Comparison of ENCODE assay signal across 16 cellular contexts in genomic region chr5:147617191-147617606, GRCh38.
DNase-seq lines count a peak whose midpoint lies in the region; ATAC-seq and TF ChIP-seq lines count a peak whose summit lies in the region.
"Had no signal": no experiment of that assay in that cellular context is flagged by ENCODE, and none has a peak within 500 bp of the region (broad histone marks: within the 10 kb centered on the region; RNA-seq: fewer than 3 reads in every experiment).

No MANE protein-coding gene starts in this region.

- no peak overlapping the region for H3K27ac Mint-ChIP-seq in naive thymus-derived CD4-positive, alpha-beta T cell
- H3K27ac Mint-ChIP-seq: CD4-positive, alpha-beta memory T cell had no signal

- H3K36me3 ChIP-seq in IMR-90 (ENCODE audit: control insufficient read depth, insufficient read depth, low read length) (no peaks in the 10 kb centered on the region), fibroblast of lung (ENCODE audit: control insufficient read depth, insufficient read depth, low read length) (no peaks in the 10 kb centered on the region), PC-3 (ENCODE audit: low read depth, low read length) (no peaks in the 10 kb centered on the region)
- H3K36me3 ChIP-seq in naive thymus-derived CD4-positive, alpha-beta T cell (ENCODE audit: control insufficient read depth in 2 of 3, insufficient read depth in 3 of 3, low read length in 3 of 3), result peaks cover 0 to 1% (median 0%) of the 10 kb centered on the region in 3 experiments
- H3K36me3 ChIP-seq: MG63 had no signal

- no peak overlapping the region for H4K91ac ChIP-seq in IMR-90 (ENCODE audit: insufficient read depth, low read depth, low read length)

- H3K9me3 ChIP-seq in IMR-90 (ENCODE audit: control insufficient read depth, insufficient read depth, low read length) (no peaks in the 10 kb centered on the region), fibroblast of lung (ENCODE audit: control insufficient read depth, insufficient read depth, low read depth, low read length) (no peaks in the 10 kb centered on the region), PC-3 (ENCODE audit: low read length) (0 out of 2 replicates have a peak, but pooled peaks cover 1% of the 10 kb centered on the region)
- no peaks in the 10 kb centered on the region for H3K9me3 ChIP-seq in naive thymus-derived CD4-positive, alpha-beta T cell (ENCODE audit: control insufficient read depth in 2 of 3, low read length in 3 of 3)
- H3K9me3 ChIP-seq: BE2C, MG63 had no signal

- ATAC-seq in IMR-90 (ENCODE audit: low read depth) (no peak), PC-3 (no peak)
- peak; percentile 58 for ATAC-seq in naive thymus-derived CD4-positive, alpha-beta T cell

- H2AK5ac ChIP-seq in IMR-90 (ENCODE audit: low read depth, low read length), result no peak overlapping the region

- in situ Hi-C loops in IMR-90 (cut with MboI; ENCODE audit: low sequenced_read_pairs) (no loop called here), ACHN (cut with HindIII; ENCODE audit: low pct_ligation_motif_present, low pct_unique_long_range_greater_than_20kb, low sequenced_read_pairs) (no loop called here)

- CTCF ChIA-PET in IMR-90 (lab: Yijun Ruan, JAX) (no interaction called here), PC-3 (lab: Charles Lee) (no interaction called here)
- CTCF ChIA-PET in naive thymus-derived CD4-positive, alpha-beta T cell (lab: Charles Lee), result no interaction called here

- H3K14ac ChIP-seq in IMR-90 (replicated peaks; ENCODE audit: low read depth, low read length), result no peak overlapping the region

- H3K79me1 ChIP-seq in IMR-90 (ENCODE audit: low read depth in 1 of 2, low read length in 2 of 2), result no peaks in the 10 kb centered on the region

- H3K27me3 ChIP-seq in IMR-90 (ENCODE audit: control insufficient read depth, insufficient read depth, low read length), result peaks cover 2% of the 10 kb centered on the region
- H3K27me3 ChIP-seq in fibroblast of lung (ENCODE audit: control insufficient read depth, insufficient read depth, low read length), result no peaks in the 10 kb centered on the region
- H3K27me3 ChIP-seq in naive thymus-derived CD4-positive, alpha-beta T cell (ENCODE audit: control insufficient read depth in 2 of 2, insufficient read depth in 2 of 2, low read length in 2 of 2), result no peaks in the 10 kb centered on the region
- 0 out of 2 replicates have a peak, but pooled peaks cover 1% of the 10 kb centered on the region for H3K27me3 ChIP-seq in PC-3 (ENCODE audit: low read length)
- H3K27me3 ChIP-seq: BE2C had no signal

- H4K20me1 ChIP-seq in IMR-90 (ENCODE audit: insufficient read depth, low read length) (no peaks in the 10 kb centered on the region), fibroblast of lung (ENCODE audit: control insufficient read depth, extremely low read depth, insufficient read depth, low read length) (no peaks in the 10 kb centered on the region), PC-3 (ENCODE audit: low read length) (no peaks in the 10 kb centered on the region)

- no CpG with 5 or more reads among the region's 4 CpGs for WGBS in IMR-90 (ENCODE audit: extremely low coverage in 2 of 2, insufficient read length in 1 of 2), 2 experiments

- no peak overlapping the region for H3K4me3 Mint-ChIP-seq in naive thymus-derived CD4-positive, alpha-beta T cell
- H3K4me3 Mint-ChIP-seq: CD4-positive, alpha-beta memory T cell had no signal

- H3K9me2 ChIP-seq in PC-3 (replicated peaks; ENCODE audit: low read length), result no peaks in the 10 kb centered on the region

- H3K4me1 ChIP-seq in IMR-90 (ENCODE audit: control insufficient read depth, insufficient read depth, low read length) (no peaks in the 10 kb centered on the region), fibroblast of lung (ENCODE audit: control insufficient read depth, extremely low read depth, insufficient read depth, low read length) (peaks cover 3% of the 10 kb centered on the region), PC-3 (ENCODE audit: insufficient read depth, low read length) (peaks cover 15% of the 10 kb centered on the region; the same call in 1 of the 2 replicates)
- no peaks in the 10 kb centered on the region for H3K4me1 ChIP-seq in naive thymus-derived CD4-positive, alpha-beta T cell (ENCODE audit: control insufficient read depth in 2 of 2, insufficient read depth in 2 of 2, low read length in 2 of 2)
- H3K4me1 ChIP-seq: BE2C had no signal

- no peaks in the 10 kb centered on the region for H3K9me1 ChIP-seq in IMR-90 (ENCODE audit: insufficient read depth, low read length)

- no peak overlapping the region for H3K4me2 ChIP-seq in IMR-90 (ENCODE audit: low read depth, low read length)
- H3K4me2 ChIP-seq in fibroblast of lung (ENCODE audit: extremely low read depth, insufficient read depth, low read length), result no peak overlapping the region
- H3K4me2 ChIP-seq in PC-3 (ENCODE audit: low read length), result no peak overlapping the region
- H3K4me2 ChIP-seq: KMS-11 had no signal

- H3F3A ChIP-seq in PC-3 (ENCODE audit: low read length, unreplicated experiment), result no peaks in the 10 kb centered on the region

- H2BK15ac ChIP-seq in IMR-90 (ENCODE audit: low read depth, low read length), result no peak overlapping the region

- no peak overlapping the region for H3K56ac ChIP-seq in IMR-90 (ENCODE audit: extremely low read depth, insufficient read depth, low read length)

- no peak overlapping the region for H3K27ac ChIP-seq in IMR-90 (ENCODE audit: insufficient read depth, low read length)
- H3K27ac ChIP-seq in fibroblast of lung (ENCODE audit: insufficient read depth, low read length), result no peak overlapping the region
- H3K27ac ChIP-seq in naive thymus-derived CD4-positive, alpha-beta T cell (ENCODE audit: low read depth, low read length), result no peak overlapping the region
- H3K27ac ChIP-seq in PC-3 (ENCODE audit: low read length), result no peak overlapping the region
- H3K27ac ChIP-seq: KMS-11 had no signal

- no peak overlapping the region for H3K4me3 ChIP-seq in IMR-90 (ENCODE audit: insufficient read depth, low read depth, low read length)
- H3K4me3 ChIP-seq in fibroblast of lung (replicated peaks in 1 of 4; ENCODE audit: control extremely low read depth in 1 of 4, insufficient read depth in 1 of 4, low read depth in 3 of 4, low read length in 4 of 4), result no peak overlapping the region
- no peak overlapping the region for H3K4me3 ChIP-seq in naive thymus-derived CD4-positive, alpha-beta T cell (ENCODE audit: low read length)
- no peak overlapping the region for H3K4me3 ChIP-seq in PC-3 (ENCODE audit: low read length)
- H3K4me3 ChIP-seq: MG63 had no signal

- H2BK120ac ChIP-seq in IMR-90 (ENCODE audit: low read depth, low read length), result no peak overlapping the region

- H3K4ac ChIP-seq in IMR-90 (ENCODE audit: low read depth, low read length), result no peak overlapping the region

- H3K9ac ChIP-seq in IMR-90 (ENCODE audit: low read depth, low read length), result no peak overlapping the region
- no peak overlapping the region for H3K9ac ChIP-seq in fibroblast of lung (ENCODE audit: insufficient read depth, low read length)
- H3K9ac ChIP-seq in PC-3 (ENCODE audit: low read length), result no peak overlapping the region
- H3K9ac ChIP-seq: KMS-11 had no signal

- H2AFZ ChIP-seq in IMR-90 (replicated peaks; ENCODE audit: low read length, poor library complexity) (no peak overlapping the region), fibroblast of lung (ENCODE audit: low read length) (no peak overlapping the region), PC-3 (ENCODE audit: low read length) (no peak overlapping the region)

- TF ChIP-seq RAD21 in IMR-90 (IDR thresholded peaks at IDR 0.05; ENCODE audit: low read length), result no peak

- no peak overlapping the region for H2BK20ac ChIP-seq in IMR-90 (ENCODE audit: low read depth, low read length)

- H3K4me1 Mint-ChIP-seq in naive thymus-derived CD4-positive, alpha-beta T cell, result no peaks in the 10 kb centered on the region
- H3K4me1 Mint-ChIP-seq: CD4-positive, alpha-beta memory T cell had no signal

- H3K79me2 ChIP-seq in fibroblast of lung (ENCODE audit: control insufficient read depth, insufficient read depth, low read length) (no peaks in the 10 kb centered on the region), PC-3 (ENCODE audit: low read length) (no peaks in the 10 kb centered on the region)

- DNase-seq in IMR-90, result peak; percentile 4
- DNase-seq in NCI-H774 (lab: John Stamatoyannopoulos, UW), result peak; percentile 37
- peak; percentile 59 to 85 for DNase-seq in fibroblast of lung (ENCODE audit: low read depth in 2 of 2)
- DNase-seq in naive thymus-derived CD4-positive, alpha-beta T cell, result no peak
- no peak for DNase-seq in ACHN
- DNase-seq in PC-3, result no peak
- DNase-seq in NCI-H1694 (lab: John Stamatoyannopoulos, UW), result no peak
- DNase-seq: BE2C; CD4-positive, alpha-beta memory T cell; GOT3; MG63; NCI-H1105 treated with DMSO at 0.1 percent for 48 hours; NCI-H2081; NCI-H345; SHP77 treated with DMSO at 0.1 percent for 48 hours had no signal

- H3K23ac ChIP-seq in IMR-90 (ENCODE audit: low read depth, low read length), result no peak overlapping the region

- no peak for TF ChIP-seq CTCF in IMR-90 (conservative IDR thresholded peaks at IDR 0.05; ENCODE audit: low read depth, low read length)
- no peak for TF ChIP-seq CTCF in fibroblast of lung (conservative IDR thresholded peaks at IDR 0.05 in 1 of 2, IDR thresholded peaks at IDR 0.05 in 1 of 2; ENCODE audit: low read depth in 1 of 2, low read length in 2 of 2)
- no peak for TF ChIP-seq CTCF in PC-3 (conservative IDR thresholded peaks at IDR 0.05; ENCODE audit: low read depth, low read length)

- peaks cover 0 to 19% (median 0%) of the 10 kb centered on the region in 5 donors for H3K36me3 Mint-ChIP-seq in naive thymus-derived CD4-positive, alpha-beta T cell
- H3K36me3 Mint-ChIP-seq: CD4-positive, alpha-beta memory T cell had no signal

- H3K9me3 Mint-ChIP-seq in naive thymus-derived CD4-positive, alpha-beta T cell, result peaks cover 0 to 8% (median 0%) of the 10 kb centered on the region in 11 donors

- POLR2A ChIA-PET in IMR-90 (lab: Charles Lee; ENCODE audit: unreplicated experiment), result no interaction called here
- POLR2A ChIA-PET in naive thymus-derived CD4-positive, alpha-beta T cell (lab: Charles Lee), result no interaction called here
- POLR2A ChIA-PET in PC-3 (lab: Charles Lee; ENCODE audit: unreplicated experiment), result no interaction called here

- dilution Hi-C loops in IMR-90 (cut with HindIII; ENCODE audit: low sequenced_read_pairs, unreplicated experiment), result no loop called here

- H2AK9ac ChIP-seq in IMR-90 (replicated peaks; ENCODE audit: low read depth, low read length, poor library complexity), result no peak overlapping the region

- no peak overlapping the region for H4K5ac ChIP-seq in IMR-90 (ENCODE audit: low read depth, low read length)

- H4K8ac ChIP-seq in IMR-90 (ENCODE audit: low read depth in 2 of 2, low read length in 2 of 2), result no peak overlapping the region

- no TSS peak for BruUV-seq in IMR-90 (replicated peaks; lab: Mats Ljungman, UMichigan)
- no TSS peak for BruUV-seq in PC-3 (replicated peaks; lab: Mats Ljungman, UMichigan)

- no peaks in the 10 kb centered on the region for H3K27me3 Mint-ChIP-seq in naive thymus-derived CD4-positive, alpha-beta T cell
- H3K27me3 Mint-ChIP-seq: CD4-positive, alpha-beta memory T cell had no signal

- intact Hi-C loops in IMR-90 (cut with micrococcal nuclease) (no loop called here), PC-3 (cut with micrococcal nuclease) (no loop called here)
- intact Hi-C loops in naive thymus-derived CD4-positive, alpha-beta T cell (cut with micrococcal nuclease), result no loop called here

- no peak overlapping the region for H2BK5ac ChIP-seq in IMR-90 (ENCODE audit: low read depth, low read length, poor library complexity, severe bottlenecking)

- no peak for TF ChIP-seq POLR2A in IMR-90 (IDR thresholded peaks at IDR 0.05; ENCODE audit: low read depth, low read length)

- H3K18ac ChIP-seq in IMR-90 (ENCODE audit: low read depth, low read length), result no peak overlapping the region

Comparison
In these comparisons a context has a peak if more than half of its experiments do, and no peak if none do; other contexts are left out.
1. DNase-seq: peak in IMR-90 (single experiment), NCI-H774 (single experiment) and fibroblast of lung (2 of 2); none in naive thymus-derived CD4-positive, alpha-beta T cell (0 of 9), ACHN (single experiment), PC-3 (single experiment) and NCI-H1694 (single experiment).